ENCODE assay signal across 8 cellular contexts in genomic region chr16:56611281-56611833, GRCh38. TPM values are rescaled to one million over a fixed set of nuclear protein-coding genes. Genes with fewer than 3 reads are reported as not detected.
A peak's percentile ranks its signal among the peaks of the same experiment; 100 is the strongest.
DNase-seq lines count a peak whose midpoint lies in the region; ATAC-seq lines count a peak whose summit lies in the region.
"Had no signal": no experiment of that assay in that cellular context is flagged by ENCODE, and none has a peak within 500 bp of the region (broad histone marks: within the 10 kb centered on the region; RNA-seq: fewer than 3 reads in every experiment).

No MANE protein-coding gene starts in this region.

- peak overlapping the region; percentile 94 for H3K27ac ChIP-seq in layer of hippocampus (ENCODE audit: low read depth, low read length)

- peak; percentile 84 for DNase-seq in LHCN-M2 (ENCODE audit: low read depth)
- peak; percentile 30 for DNase-seq in astrocyte of the hippocampus (ENCODE audit: low read depth, low spot score)
- DNase-seq in stromal cell of bone marrow (ENCODE audit: low read depth): peak; percentile 67
- DNase-seq in GDM1 (lab: John Stamatoyannopoulos, UW): no peak
- DNase-seq in activated gamma-delta T cell (lab: John Stamatoyannopoulos, UW): no peak
- DNase-seq: NCI-H2171 treated with DMSO at 0.1 percent for 48 hours had no signal

- no peak for ATAC-seq in activated CD4-positive, CD25-positive, alpha-beta regulatory T cell treated with anti-CD3 and anti-CD28 coated beads, Interleukin-2, amount 50 U/mL, for 24 hours

- no peaks in the 10 kb centered on the region for H3K27me3 ChIP-seq in layer of hippocampus (ENCODE audit: control insufficient read depth, insufficient read depth, low read length)

RNA-seq across cellular contexts. Expression of gene MT2A, which starts 3.0 kb away (rescaled TPM):
- total RNA-seq in LHCN-M2 (2014; rRNA removed): 632 and 1,404 TPM in 2 replicates
- 4,702 TPM for polyA plus RNA-seq in LHCN-M2 (2012)

RNA-seq across cellular contexts. Expression of gene MT1E, which starts 14.2 kb away (rescaled TPM):
- total RNA-seq in LHCN-M2 (2014; rRNA removed): 712 and 733 TPM in 2 replicates
- 787 TPM for polyA plus RNA-seq in LHCN-M2 (2012)

RNA-seq across cellular contexts. Expression of gene MT1M, which starts 21.1 kb away (rescaled TPM):
- 2.2 and 4.2 TPM in 2 replicates for total RNA-seq in LHCN-M2 (2014; rRNA removed)
- 8.0 TPM for polyA plus RNA-seq in LHCN-M2 (2012)

RNA-seq across cellular contexts. Expression of gene MT3, which starts 22.0 kb away (rescaled TPM):
- total RNA-seq in LHCN-M2 (2014; rRNA removed): not detected in 2 replicates
- 3.0 TPM for polyA plus RNA-seq in LHCN-M2 (2012)

RNA-seq across cellular contexts. Expression of gene MT1A, which starts 27.1 kb away (rescaled TPM):
- 2.4 and 4.2 TPM in 2 replicates for total RNA-seq in LHCN-M2 (2014; rRNA removed)
- polyA plus RNA-seq in LHCN-M2 (2012): 0.70 TPM

Comparison
In these comparisons a context has a peak if more than half of its experiments do, and no peak if none do; other contexts are left out.
1. DNase-seq: peak in LHCN-M2 (single experiment), astrocyte of the hippocampus (single experiment) and stromal cell of bone marrow (single experiment); none in GDM1 (single experiment) and activated gamma-delta T cell (single experiment).